ENCODE assay signal across 11 cellular contexts in the genomic region with DNA sequence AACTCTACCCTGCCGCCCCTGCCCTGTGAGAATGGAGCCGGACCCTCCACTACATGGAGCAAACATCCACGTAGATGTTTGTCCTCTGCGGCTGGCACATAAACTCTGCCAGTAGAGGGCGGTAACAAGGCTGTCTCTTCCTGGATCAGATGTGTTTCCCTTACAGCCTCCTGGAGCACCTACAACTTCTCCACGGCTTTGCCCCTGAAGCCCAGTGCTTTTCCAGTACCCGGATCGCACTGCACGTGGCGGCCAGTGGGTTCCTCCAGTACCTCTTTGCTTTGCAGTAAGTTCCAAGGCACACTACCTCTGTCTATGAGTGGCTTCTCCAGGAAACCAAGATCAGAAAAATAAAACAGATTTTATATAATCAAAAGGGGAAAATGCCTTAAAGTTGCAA.
A peak's percentile ranks its signal among the peaks of the same experiment; 100 is the strongest.
DNase-seq lines count a peak whose midpoint lies in the region; ATAC-seq, FAIRE-seq and TF ChIP-seq lines count a peak whose summit lies in the region.
"Had no signal": no experiment of that assay in that cellular context is flagged by ENCODE, and none has a peak within 500 bp of the region (broad histone marks: within the 10 kb centered on the region; RNA-seq: fewer than 3 reads in every experiment).

No MANE protein-coding gene starts in this region.

- H3K9me1 ChIP-seq in endothelial cell of umbilical vein (replicated peaks; ENCODE audit: control insufficient read depth, extremely low read depth, insufficient read depth, low read length), result no peaks in the 10 kb centered on the region

- H3K36me3 Mint-ChIP-seq in stimulated activated effector memory CD8-positive, alpha-beta T cell treated with anti-CD3 and anti-CD28 coated beads, Interleukin-12 subunit alpha, Interleukin-12 subunit beta, amount 100 ng/mL, for 72 hours, result no peaks in the 10 kb centered on the region

- DNase-seq in cardiac muscle cell (ENCODE audit: low read depth in 1 of 2, low spot score in 1 of 2), result peak in 1 of 2 donors; percentile 70
- DNase-seq in Right ventricle myocardium superior, result no peak
- DNase-seq in NCI-H1694 (lab: John Stamatoyannopoulos, UW), result peak; percentile 54
- DNase-seq in endothelial cell of umbilical vein (ENCODE audit: low read depth, low spot score), result peak; percentile 69
- no peak for DNase-seq in T1000 (lab: John Stamatoyannopoulos, UW)
- DNase-seq in Peyer's patch, result no peak
- no peak for DNase-seq in right atrium auricular region (ENCODE audit: low spot score)
- no peak for DNase-seq in stimulated activated effector memory CD8-positive, alpha-beta T cell treated with anti-CD3 and anti-CD28 coated beads, Interleukin-12 subunit alpha, Interleukin-12 subunit beta, amount 100 ng/mL, for 72 hours (ENCODE audit: low spot score in 2 of 2)
- DNase-seq: activated naive CD4-positive, alpha-beta T cell treated with anti-CD3 and anti-CD28 coated beads, Interleukin-2, amount 50 U/mL, for 16 hours; Calu3; NCI-H345 had no signal

- no peaks in the 10 kb centered on the region for H3K79me2 ChIP-seq in endothelial cell of umbilical vein (ENCODE audit: control insufficient read depth, insufficient read depth, low read length)

- peak overlapping the region; percentile 41 for H2AFZ ChIP-seq in endothelial cell of umbilical vein (ENCODE audit: low read depth, low read length)

- H3K9me3 Mint-ChIP-seq in stimulated activated effector memory CD8-positive, alpha-beta T cell treated with anti-CD3 and anti-CD28 coated beads, Interleukin-12 subunit alpha, Interleukin-12 subunit beta, amount 100 ng/mL, for 72 hours, result peaks cover 20% of the 10 kb centered on the region

- no peaks in the 10 kb centered on the region for H4K20me1 ChIP-seq in endothelial cell of umbilical vein (replicated peaks; ENCODE audit: control insufficient read depth, extremely low read depth, insufficient read depth, low read length)

- dilution Hi-C loops in endothelial cell of umbilical vein (cut with MboI; ENCODE audit: extremely low pct_ligation_motif_present, low sequenced_read_pairs), result no loop called here

- peak overlapping the region; percentile 78 for H3K4me2 ChIP-seq in endothelial cell of umbilical vein (ENCODE audit: insufficient read depth, low read length)

- H3K9me3 ChIP-seq in cardiac muscle cell (ENCODE audit: low read depth) (no peaks in the 10 kb centered on the region), endothelial cell of umbilical vein (replicated peaks; ENCODE audit: control insufficient read depth, insufficient read depth, low read length) (no peaks in the 10 kb centered on the region), Peyer's patch (no peaks in the 10 kb centered on the region), right atrium auricular region (no peaks in the 10 kb centered on the region)

- intact Hi-C loops in Right ventricle myocardium superior (cut with DNase I), result no loop called here
- intact Hi-C loops in endothelial cell of umbilical vein (cut with micrococcal nuclease), result loop anchor here (1.0 to 5.0 kb wide), 8 partner anchors 66 to 409 kb away; no protein-coding TSS in a partner anchor

- TF ChIP-seq POLR2A in endothelial cell of umbilical vein (IDR thresholded peaks at IDR 0.05; ENCODE audit: low read depth, low read length), result no peak
- no peak for TF ChIP-seq POLR2A in Peyer's patch (IDR thresholded peaks at IDR 0.05)

- no TSS peak for BruUV-seq in endothelial cell of umbilical vein (replicated peaks; lab: Mats Ljungman, UMichigan)

- peak overlapping the region; percentile 40 for H3K9ac ChIP-seq in endothelial cell of umbilical vein (replicated peaks; ENCODE audit: extremely low read depth, insufficient read depth, low read length)

- H3K36me3 ChIP-seq in cardiac muscle cell, result no peaks in the 10 kb centered on the region
- H3K36me3 ChIP-seq in endothelial cell of umbilical vein (ENCODE audit: control insufficient read depth in 2 of 2, extremely low read depth in 1 of 2, insufficient read depth in 2 of 2, low read length in 2 of 2), result no peaks in the 10 kb centered on the region
- H3K36me3 ChIP-seq in Peyer's patch, result no peaks in the 10 kb centered on the region
- no peaks in the 10 kb centered on the region for H3K36me3 ChIP-seq in right atrium auricular region

- H3K4me3 ChIP-seq in cardiac muscle cell, result no peak overlapping the region
- no peak overlapping the region for H3K4me3 ChIP-seq in endothelial cell of umbilical vein (replicated peaks in 1 of 3; ENCODE audit: insufficient read depth in 1 of 3, low read depth in 1 of 3, low read length in 3 of 3)
- no peak overlapping the region for H3K4me3 ChIP-seq in Peyer's patch
- H3K4me3 ChIP-seq in right atrium auricular region, result no peak overlapping the region

- POLR2A ChIA-PET in endothelial cell of umbilical vein (lab: Charles Lee), result no interaction called here

- H3K27ac Mint-ChIP-seq in stimulated activated effector memory CD8-positive, alpha-beta T cell treated with anti-CD3 and anti-CD28 coated beads, Interleukin-12 subunit alpha, Interleukin-12 subunit beta, amount 100 ng/mL, for 72 hours, result no peak overlapping the region

- FAIRE-seq in endothelial cell of umbilical vein (lab: Jason Lieb, UNC), result no peak

- H3K27ac ChIP-seq in cardiac muscle cell (no peak overlapping the region), endothelial cell of umbilical vein (ENCODE audit: insufficient read depth, low read depth, low read length) (peak overlapping the region; percentile 70), Peyer's patch (no peak overlapping the region), right atrium auricular region (no peak overlapping the region)

- ATAC-seq in Right ventricle myocardium superior (ENCODE audit: poor library complexity), result no peak
- ATAC-seq in stimulated activated effector memory CD8-positive, alpha-beta T cell treated with anti-CD3 and anti-CD28 coated beads, Interleukin-12 subunit alpha, Interleukin-12 subunit beta, amount 100 ng/mL, for 72 hours, result no peak

- H3K27me3 ChIP-seq in cardiac muscle cell, result no peaks in the 10 kb centered on the region
- no peaks in the 10 kb centered on the region for H3K27me3 ChIP-seq in endothelial cell of umbilical vein (ENCODE audit: control insufficient read depth in 2 of 2, insufficient read depth in 2 of 2, low read length in 2 of 2)
- no peaks in the 10 kb centered on the region for H3K27me3 ChIP-seq in Peyer's patch
- no peaks in the 10 kb centered on the region for H3K27me3 ChIP-seq in right atrium auricular region

- H3K4me1 Mint-ChIP-seq in stimulated activated effector memory CD8-positive, alpha-beta T cell treated with anti-CD3 and anti-CD28 coated beads, Interleukin-12 subunit alpha, Interleukin-12 subunit beta, amount 100 ng/mL, for 72 hours, result no peaks in the 10 kb centered on the region

- CTCF ChIA-PET in endothelial cell of umbilical vein (lab: Charles Lee), result interaction anchor here (0.8 to 3.0 kb wide), 14 partner anchors 8 to 626 kb away, joined by 3 to 50 read pairs (median 4); no protein-coding TSS in a partner anchor

- H3K4me3 Mint-ChIP-seq in stimulated activated effector memory CD8-positive, alpha-beta T cell treated with anti-CD3 and anti-CD28 coated beads, Interleukin-12 subunit alpha, Interleukin-12 subunit beta, amount 100 ng/mL, for 72 hours, result no peak overlapping the region

- H3K4me1 ChIP-seq in cardiac muscle cell (ENCODE audit: low read depth), result no peaks in the 10 kb centered on the region
- peaks cover 25% of the 10 kb centered on the region for H3K4me1 ChIP-seq in endothelial cell of umbilical vein (ENCODE audit: control insufficient read depth, extremely low read depth, insufficient read depth, low read length)
- H3K4me1 ChIP-seq in Peyer's patch, result no peaks in the 10 kb centered on the region
- H3K4me1 ChIP-seq in right atrium auricular region, result no peaks in the 10 kb centered on the region

- TF ChIP-seq CTCF in cardiac muscle cell (IDR thresholded peaks at IDR 0.05; ENCODE audit: low read depth, low read length), result peak; percentile 4
- peak; percentile 66 to 79 for TF ChIP-seq CTCF in endothelial cell of umbilical vein (IDR thresholded peaks at IDR 0.05; ENCODE audit: extremely low read depth in 1 of 2, insufficient read depth in 1 of 2, low read depth in 1 of 2, low read length in 2 of 2)
- TF ChIP-seq CTCF in Peyer's patch (IDR thresholded peaks at IDR 0.05), result no peak
- no peak for TF ChIP-seq CTCF in right atrium auricular region (IDR thresholded peaks at IDR 0.05)

TF ChIP-seq in endothelial cell of umbilical vein, 7 proteins besides CTCF, POLR2A, EP300 and RAD21:
- TF ChIP-seq GATA2 (IDR thresholded peaks at IDR 0.05; ENCODE audit: insufficient read depth, insufficient read length, low read depth, low read length) (no peak), FOS (IDR thresholded peaks at IDR 0.05; ENCODE audit: borderline replicate concordance, insufficient read depth, low read length) (no peak), MYC (IDR thresholded peaks at IDR 0.05; ENCODE audit: low read depth, low read length) (no peak), EZH2 (IDR thresholded peaks at IDR 0.05; ENCODE audit: borderline replicate concordance, low read depth, low read length, severe bottlenecking) (no peak), POLR2AphosphoS5 (IDR thresholded peaks at IDR 0.05; ENCODE audit: insufficient read depth, low read depth, low read length) (no peak), JUN (IDR thresholded peaks at IDR 0.05; ENCODE audit: borderline replicate concordance, insufficient read depth, insufficient read length, low read depth) (no peak)
- TF ChIP-seq, protein P1, sequence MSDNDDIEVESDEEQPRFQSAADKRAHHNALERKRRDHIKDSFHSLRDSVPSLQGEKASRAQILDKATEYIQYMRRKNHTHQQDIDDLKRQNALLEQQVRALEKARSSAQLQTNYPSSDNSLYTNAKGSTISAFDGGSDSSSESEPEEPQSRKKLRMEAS (IDR thresholded peaks at IDR 0.05; ENCODE audit: insufficient read depth, insufficient read length), result no peak

Comparison
In these comparisons a context has a peak if more than half of its experiments do, and no peak if none do; other contexts are left out.
1. CTCF ChIP-seq: peak in cardiac muscle cell (single experiment) and endothelial cell of umbilical vein (2 of 2); none in Peyer's patch (0 of 6) and right atrium auricular region (0 of 2).
2. DNase-seq: peak in NCI-H1694 (single experiment) and endothelial cell of umbilical vein (single experiment); none in Right ventricle myocardium superior (single experiment), T1000 (single experiment), Peyer's patch (0 of 3), right atrium auricular region (single experiment) and stimulated activated effector memory CD8-positive, alpha-beta T cell treated with anti-CD3 and anti-CD28 coated beads, Interleukin-12 subunit alpha, Interleukin-12 subunit beta, amount 100 ng/mL, for 72 hours (0 of 2).